In the genomic region with DNA sequence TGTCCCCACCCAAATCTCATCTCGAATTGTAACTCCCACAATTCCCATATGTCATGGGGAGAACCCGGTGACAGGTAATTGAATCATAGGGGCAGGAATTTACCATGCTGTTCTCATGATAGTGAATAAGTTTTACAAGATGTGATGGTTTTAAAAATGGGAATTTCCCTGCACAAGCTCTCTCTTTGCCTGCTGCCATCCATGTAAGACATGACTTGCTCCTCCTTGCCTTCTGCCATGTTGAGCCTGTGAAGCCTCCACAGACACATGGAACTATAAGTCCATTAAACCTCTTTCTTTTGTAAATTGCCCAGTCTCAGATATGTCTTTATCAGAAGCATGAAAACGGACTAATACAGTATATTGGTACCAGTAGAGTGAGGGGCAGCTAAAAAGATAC, we compare ENCODE assay signal across 1 cellular context.
DNase-seq lines count a peak whose midpoint lies in the region; ATAC-seq, FAIRE-seq and TF ChIP-seq lines count a peak whose summit lies in the region.
"Not testable (repeated sequence)": the region's sequence is repeated elsewhere in the genome, so short reads cannot be mapped to it uniquely, and the experiment has no call there.

No MANE protein-coding gene starts in this region.

- TF ChIP-seq POLR2A in K562 (conservative IDR thresholded peaks at IDR 0.05), result not testable (repeated sequence)

- intact Hi-C loops in K562 (cut with micrococcal nuclease), result not testable (repeated sequence)

- TF ChIP-seq CTCF in K562 (IDR thresholded peaks at IDR 0.05 in 2 of 3, conservative IDR thresholded peaks at IDR 0.05 in 1 of 3; ENCODE audit: insufficient read depth in 2 of 3, low read depth in 1 of 3, low read length in 3 of 3), result not testable (repeated sequence)

- H3K9ac ChIP-seq in K562 (ENCODE audit: insufficient read depth in 1 of 2, low read depth in 2 of 2, low read length in 2 of 2), result not testable (repeated sequence)

- H3K9me3 ChIP-seq in K562 (replicated peaks; ENCODE audit: control insufficient read depth, insufficient read depth, low read depth, low read length), result not testable (repeated sequence)

- in situ Hi-C loops in K562 (cut with MboI), result not testable (repeated sequence)

- H3K36me3 ChIP-seq in K562 (ENCODE audit: control insufficient read depth, insufficient read depth, low read length), result not testable (repeated sequence)

- FAIRE-seq in K562 (lab: Jason Lieb, UNC), result not testable (repeated sequence)

- H3K27ac ChIP-seq in K562 (ENCODE audit: extremely low read depth, low read depth, low read length), result not testable (repeated sequence)

- not testable (repeated sequence) for H2AFZ ChIP-seq in K562 (ENCODE audit: low read depth, low read length)

- not testable (repeated sequence) for H3K4me1 ChIP-seq in K562 (replicated peaks in 1 of 2; ENCODE audit: control insufficient read depth in 2 of 2, insufficient read depth in 2 of 2, low read length in 2 of 2)

- H3K9me1 ChIP-seq in K562 (ENCODE audit: control insufficient read depth, insufficient read depth, low read length), result not testable (repeated sequence)

- not testable (repeated sequence) for H3K4me2 ChIP-seq in K562 (ENCODE audit: insufficient read depth, low read length)

- POLR2A ChIA-PET in K562 (lab: Yijun Ruan, JAX), result interaction anchor here (0.7 kb wide), 1 partner anchor 10 kb away, joined by 3 read pairs; no protein-coding TSS in a partner anchor

- not testable (repeated sequence) for H3K4me3 ChIP-seq in K562

- not testable (repeated sequence) for ATAC-seq in K562

- not testable (repeated sequence) for TF ChIP-seq EP300 in K562 (IDR thresholded peaks at IDR 0.05; ENCODE audit: low read length)

- not testable (repeated sequence) for DNase-seq in K562 (ENCODE audit: extremely low read depth in 1 of 4, low spot score in 3 of 4)

- BruUV-seq in K562 (replicated peaks; lab: Mats Ljungman, UMichigan), result not testable (repeated sequence)

- CTCF ChIA-PET in K562 (lab: Yijun Ruan, JAX; ENCODE audit: low intra/inter-chr PET ratio), result not testable (repeated sequence)

- not testable (repeated sequence) for TF ChIP-seq RAD21 in K562 (CRISPR knock-in tag; conservative IDR thresholded peaks at IDR 0.05 in 1 of 2, IDR thresholded peaks at IDR 0.05 in 1 of 2)

- not testable (repeated sequence) for H3K79me2 ChIP-seq in K562 (ENCODE audit: control insufficient read depth, insufficient read depth, low read length)

- 0% methylated on average over 3 of the region's 3 CpGs for WGBS in K562 (ENCODE audit: insufficient coverage, low coverage, missing lambda C conversion rate)

- H3K27me3 ChIP-seq in K562 (ENCODE audit: control insufficient read depth in 2 of 2, insufficient read depth in 2 of 2, low read length in 2 of 2), result not testable (repeated sequence)

- H4K20me1 ChIP-seq in K562 (replicated peaks; ENCODE audit: control insufficient read depth, insufficient read depth, low read length), result not testable (repeated sequence)

TF ChIP-seq in K562, 482 proteins besides CTCF, POLR2A, EP300 and RAD21:
- TF ChIP-seq ZNF431 (CRISPR knock-in tag; IDR thresholded peaks at IDR 0.05), result peak; percentile 93
